ENCODE assay signal across 9 cellular contexts in genomic region chr3:194138732-194139084, GRCh38. TPM values are rescaled to one million over a fixed set of nuclear protein-coding genes. Genes with fewer than 3 reads are reported as not detected.
DNase-seq lines count a peak whose midpoint lies in the region; ATAC-seq and TF ChIP-seq lines count a peak whose summit lies in the region.
"Had no signal": no experiment of that assay in that cellular context is flagged by ENCODE, and none has a peak within 500 bp of the region (broad histone marks: within the 10 kb centered on the region; RNA-seq: fewer than 3 reads in every experiment).

No MANE protein-coding gene starts in this region.

- H3K27me3 ChIP-seq in trophoblast cell (ENCODE audit: insufficient read depth, low read length) = no peaks in the 10 kb centered on the region

- H3K4me3 Mint-ChIP-seq in stimulated activated naive B cell treated with anti-CD40 and anti-IgM and Interleukin-4, amounts not matched to agents 10 μg/mL and 1 μg/mL and 100 μg/mL, for 72 hours = no peak overlapping the region

- H4K91ac ChIP-seq in trophoblast cell (ENCODE audit: low read depth, low read length) = peak overlapping the region; percentile 1

- peak overlapping the region; percentile 25 for H3K4ac ChIP-seq in trophoblast cell (ENCODE audit: low read depth, low read length)

- peaks cover 18 to 31% of the 10 kb centered on the region in 2 experiments for H3K4me1 ChIP-seq in trophoblast cell (ENCODE audit: control insufficient read depth in 1 of 2, insufficient read depth in 2 of 2, low read length in 2 of 2)

- peak overlapping the region; percentile 15 for H2BK12ac ChIP-seq in trophoblast cell (ENCODE audit: low read length)

- intact Hi-C loops in lower leg skin (cut with DNase I; ENCODE audit: low total_unique reads) = loop anchor here (5.0 to 10.0 kb wide), 2 partner anchors 176 to 356 kb away; no protein-coding TSS in a partner anchor

- H3K27ac ChIP-seq in SK-N-MC (peak overlapping the region; percentile 100), trophoblast cell (ENCODE audit: low read depth, low read length) (peak overlapping the region; percentile 58)

- ATAC-seq in HG02870 (IDR thresholded peaks at IDR 0.05; ENCODE audit: unreplicated experiment) = no peak
- ATAC-seq in stimulated activated naive B cell treated with anti-CD40 and anti-IgM and Interleukin-4, amounts not matched to agents 10 μg/mL and 1 μg/mL and 100 μg/mL, for 72 hours (replicated peaks) = no peak

- H3K4me1 Mint-ChIP-seq in stimulated activated naive B cell treated with anti-CD40 and anti-IgM and Interleukin-4, amounts not matched to agents 10 μg/mL and 1 μg/mL and 100 μg/mL, for 72 hours = peaks cover 35 to 51% of the 10 kb centered on the region in 2 donors

- H3K9me3 ChIP-seq in SK-N-MC (ENCODE audit: low read depth, low read length) (no peaks in the 10 kb centered on the region), trophoblast cell (ENCODE audit: insufficient read depth, low read depth, low read length) (no peaks in the 10 kb centered on the region)

- peaks cover 43% of the 10 kb centered on the region for H3K79me1 ChIP-seq in trophoblast cell (ENCODE audit: low read length)

- peaks cover 7 to 8% of the 10 kb centered on the region in 2 donors for H3K27me3 Mint-ChIP-seq in stimulated activated naive B cell treated with anti-CD40 and anti-IgM and Interleukin-4, amounts not matched to agents 10 μg/mL and 1 μg/mL and 100 μg/mL, for 72 hours

- TF ChIP-seq POLR2A in lower leg skin (IDR thresholded peaks at IDR 0.05) = no peak

- H3K79me2 ChIP-seq in trophoblast cell (ENCODE audit: control insufficient read depth, insufficient read depth, low read length, poor library complexity) = peaks cover 22% of the 10 kb centered on the region

- DNase-seq in GM03348 (ENCODE audit: low spot score) (peak; percentile 21), SK-N-MC (ENCODE audit: low read depth, low spot score) (no peak), fibroblast of pulmonary artery (ENCODE audit: low read depth) (no peak), trophoblast cell (no peak), iPS-NIHi11 (ENCODE audit: low spot score) (no peak), lower leg skin (ENCODE audit: low spot score in 2 of 2) (no peak)
- no peak for DNase-seq in stimulated activated naive B cell treated with anti-CD40 and anti-IgM and Interleukin-4, amounts not matched to agents 10 μg/mL and 1 μg/mL and 100 μg/mL, for 72 hours
- DNase-seq: activated gamma-delta T cell treated with Interleukin-2 at 50 U/mL for 16 hours had no signal

- H2BK120ac ChIP-seq in trophoblast cell (ENCODE audit: insufficient read depth, low read length, poor library complexity) = peak overlapping the region; percentile 52

- H2BK5ac ChIP-seq in trophoblast cell (ENCODE audit: low read depth, low read length, poor library complexity) = peak overlapping the region; percentile 1

- H3K14ac ChIP-seq in trophoblast cell (ENCODE audit: low read length) = peak overlapping the region; percentile 17

- H4K12ac ChIP-seq in trophoblast cell (ENCODE audit: low read depth, low read length) = no peak overlapping the region

- no CpG with 5 or more reads among the region's 4 CpGs for WGBS in trophoblast cell (ENCODE audit: extremely low coverage, insufficient coverage, insufficient read length)
- 33 to 35% methylated on average over 4 of the region's 4 CpGs for WGBS in lower leg skin, 2 donors

- H3K36me3 Mint-ChIP-seq in stimulated activated naive B cell treated with anti-CD40 and anti-IgM and Interleukin-4, amounts not matched to agents 10 μg/mL and 1 μg/mL and 100 μg/mL, for 72 hours = peaks cover 0 to 4% of the 10 kb centered on the region in 2 donors

- peak overlapping the region; percentile 52 for H3K4me2 ChIP-seq in trophoblast cell (ENCODE audit: low read length)

- H3K36me3 ChIP-seq in SK-N-MC (ENCODE audit: insufficient read depth, low read length) (peaks cover 25% of the 10 kb centered on the region), trophoblast cell (ENCODE audit: control insufficient read depth in 1 of 2, insufficient read depth in 2 of 2, low read length in 2 of 2) (peaks cover 6 to 7% of the 10 kb centered on the region in 2 experiments)

- H3K9ac ChIP-seq in SK-N-MC (ENCODE audit: insufficient read length) = peak overlapping the region; percentile 82
- no peak overlapping the region for H3K9ac ChIP-seq in trophoblast cell (ENCODE audit: low read length)

- H3K18ac ChIP-seq in trophoblast cell (ENCODE audit: low read length) = no peak overlapping the region

- peak overlapping the region; percentile 32 for H4K8ac ChIP-seq in trophoblast cell (ENCODE audit: low read depth, low read length)

- no peak overlapping the region for H3K23ac ChIP-seq in trophoblast cell (ENCODE audit: low read length)

- no peak overlapping the region for H2AK5ac ChIP-seq in trophoblast cell (ENCODE audit: low read length)

- H3K27ac Mint-ChIP-seq in stimulated activated naive B cell treated with anti-CD40 and anti-IgM and Interleukin-4, amounts not matched to agents 10 μg/mL and 1 μg/mL and 100 μg/mL, for 72 hours = no peak overlapping the region

- H3K9me3 Mint-ChIP-seq in stimulated activated naive B cell treated with anti-CD40 and anti-IgM and Interleukin-4, amounts not matched to agents 10 μg/mL and 1 μg/mL and 100 μg/mL, for 72 hours = no peaks in the 10 kb centered on the region

- H2AFZ ChIP-seq in trophoblast cell (ENCODE audit: insufficient read depth, low read length, poor library complexity) = no peak overlapping the region

- TF ChIP-seq CTCF in fibroblast of pulmonary artery (IDR thresholded peaks at IDR 0.05; ENCODE audit: low read length, missing control alignments) (no peak), lower leg skin (IDR thresholded peaks at IDR 0.05) (no peak)

- H3K4me3 ChIP-seq in SK-N-MC = peak overlapping the region; percentile 86
- H3K4me3 ChIP-seq in fibroblast of pulmonary artery (replicated peaks; ENCODE audit: low read depth, low read length) = peak overlapping the region; percentile 86
- H3K4me3 ChIP-seq in trophoblast cell (ENCODE audit: low read depth, low read length) = no peak overlapping the region
- H3K4me3 ChIP-seq in lower leg skin (ENCODE audit: low read depth, poor library complexity, severe bottlenecking) = no peak overlapping the region

RNA-seq across cellular contexts. Expression of gene HES1, which starts 2.8 kb away (rescaled TPM):
- 62.4 and 67.6 TPM in 2 replicates for polyA plus RNA-seq in trophoblast cell (2013)
- total RNA-seq in lower leg skin = 100 to 1,000 TPM; 145 to 366 (median 315) TPM

Comparison
In these comparisons a context has a peak if more than half of its experiments do, and no peak if none do; other contexts are left out.
1. H3K4me3 ChIP-seq: peak in SK-N-MC (single experiment) and fibroblast of pulmonary artery (single experiment); none in trophoblast cell (single experiment) and lower leg skin (single experiment).